ENCODE assay signal across 1 cellular context in genomic region chr7:27152816-27153486, GRCh38.
A peak's percentile ranks its signal among the peaks of the same experiment; 100 is the strongest.
TF ChIP-seq lines count a peak whose summit lies in the region.

No MANE protein-coding gene starts in this region.

TF ChIP-seq in H1, 55 proteins besides CTCF, POLR2A, EP300 and RAD21:
- TF ChIP-seq MAFK (IDR thresholded peaks at IDR 0.05; ENCODE audit: low read depth, low read length) (no peak), RNF2 (IDR thresholded peaks at IDR 0.05; ENCODE audit: borderline replicate concordance, low read depth, low read length, missing control alignments, poor library complexity, severe bottlenecking) (peak; percentile 84), FOSL1 (IDR thresholded peaks at IDR 0.05; ENCODE audit: insufficient read depth, low read depth, low read length) (no peak), CBX8 (IDR thresholded peaks at IDR 0.05; ENCODE audit: borderline replicate concordance, low read depth, low read length) (peak; percentile 96), TAF7 (optimal IDR thresholded peaks at IDR 0.05; ENCODE audit: borderline replicate concordance, low read depth, low read length) (no peak), ZNF274 (IDR thresholded peaks at IDR 0.05; ENCODE audit: borderline replicate concordance, extremely low read depth, low read length) (no peak), CBX5 (IDR thresholded peaks at IDR 0.05; ENCODE audit: low read depth, low read length) (no peak), JUND (IDR thresholded peaks at IDR 0.05; ENCODE audit: low read length) (no peak), SP4 (IDR thresholded peaks at IDR 0.05; ENCODE audit: low read length) (no peak), SIRT6 (IDR thresholded peaks at IDR 0.05; ENCODE audit: low read length) (no peak), BCL11A (IDR thresholded peaks at IDR 0.05; ENCODE audit: low read depth in 2 of 2, low read length in 2 of 2) (no peak), ASH2L (IDR thresholded peaks at IDR 0.05; ENCODE audit: low read length) (no peak), POLR2AphosphoS5 (IDR thresholded peaks at IDR 0.05; ENCODE audit: low read depth, low read length) (no peak), YY1 (IDR thresholded peaks at IDR 0.05; ENCODE audit: low read depth, low read length) (no peak), CREB1 (IDR thresholded peaks at IDR 0.05) (no peak), HDAC6 (IDR thresholded peaks at IDR 0.05; ENCODE audit: low read depth, low read length) (no peak), SP2 (IDR thresholded peaks at IDR 0.05; ENCODE audit: low read length) (no peak), SIX5 (IDR thresholded peaks at IDR 0.05; ENCODE audit: low read depth, low read length) (no peak), HDAC2 (IDR thresholded peaks at IDR 0.05; ENCODE audit: borderline replicate concordance in 1 of 2, low read depth in 2 of 2, low read length in 2 of 2) (no peak), CTBP2 (IDR thresholded peaks at IDR 0.05; ENCODE audit: borderline replicate concordance, insufficient read depth, insufficient read length, low read length) (no peak), TAF1 (IDR thresholded peaks at IDR 0.05; ENCODE audit: low read depth, low read length) (no peak), NANOG (IDR thresholded peaks at IDR 0.05; ENCODE audit: insufficient read depth, low read depth, low read length, poor library complexity, severe bottlenecking) (no peak), GTF2F1 (IDR thresholded peaks at IDR 0.05; ENCODE audit: borderline replicate concordance, low read depth, low read length) (no peak), CEBPB (IDR thresholded peaks at IDR 0.05; ENCODE audit: low read depth, low read length) (no peak), ATF2 (IDR thresholded peaks at IDR 0.05; ENCODE audit: low read length) (no peak), EZH2 (IDR thresholded peaks at IDR 0.05; ENCODE audit: low read depth, low read length, severe bottlenecking) (peak; percentile 62), SUZ12 (IDR thresholded peaks at IDR 0.05; ENCODE audit: low read length) (peak; percentile 1; the same call in 1 of the 2 replicates), E2F6 (IDR thresholded peaks at IDR 0.05) (no peak), SRF (IDR thresholded peaks at IDR 0.05; ENCODE audit: low read depth, low read length) (no peak), SIN3A (conservative IDR thresholded peaks at IDR 0.05 in 1 of 2, IDR thresholded peaks at IDR 0.05 in 1 of 2; ENCODE audit: low read depth in 1 of 2, low read length in 2 of 2) (no peak), TEAD4 (IDR thresholded peaks at IDR 0.05; ENCODE audit: low read depth, low read length) (no peak), KDM4A (IDR thresholded peaks at IDR 0.05; ENCODE audit: low read depth, low read length, severe bottlenecking) (no peak), ATF3 (IDR thresholded peaks at IDR 0.05; ENCODE audit: insufficient read depth, low read depth, low read length) (no peak), RBBP5 (IDR thresholded peaks at IDR 0.05; ENCODE audit: borderline replicate concordance, low read depth, low read length) (no peak), CHD7 (IDR thresholded peaks at IDR 0.05; ENCODE audit: insufficient replicate concordance, low read length) (no peak), TCF12 (IDR thresholded peaks at IDR 0.05; ENCODE audit: low read depth, low read length) (no peak)
